1 cellular context compared by ENCODE assay signal in genomic region chr7:113120647-113121046, GRCh38.
A peak's percentile ranks its signal among the peaks of the same experiment; 100 is the strongest.
TF ChIP-seq lines count a peak whose summit lies in the region.

No MANE protein-coding gene starts in this region.

TF ChIP-seq in K562, 482 proteins besides CTCF, POLR2A, EP300 and RAD21 (continues in another document):
- TF ChIP-seq MAX (CRISPR knock-in tag; IDR thresholded peaks at IDR 0.05) (no peak), HMBOX1 (IDR thresholded peaks at IDR 0.05) (no peak; the same call in 1 of the 2 replicates), E4F1 (CRISPR knock-in tag; IDR thresholded peaks at IDR 0.05; ENCODE audit: borderline replicate concordance) (no peak), TEAD4 (IDR thresholded peaks at IDR 0.05; ENCODE audit: low read length) (peak; percentile 44; the same call in 1 of the 2 replicates), TEAD4 (CRISPR knock-in tag; IDR thresholded peaks at IDR 0.05; ENCODE audit: borderline replicate concordance) (no peak), MXD1 (CRISPR knock-in tag; IDR thresholded peaks at IDR 0.05; ENCODE audit: borderline replicate concordance, poor library complexity, severe bottlenecking) (no peak), MGA (IDR thresholded peaks at IDR 0.05) (no peak), ZNF695 (CRISPR knock-in tag; IDR thresholded peaks at IDR 0.05) (no peak), RCOR1 (IDR thresholded peaks at IDR 0.05; ENCODE audit: borderline replicate concordance in 1 of 2, low read depth in 2 of 2, low read length in 2 of 2) (peak in 1 of 2 experiments; percentile 50; a peak in 1 of 4 replicates), MXI1 (IDR thresholded peaks at IDR 0.05; ENCODE audit: low read depth, low read length) (no peak), E2F3 (CRISPR knock-in tag; IDR thresholded peaks at IDR 0.05) (no peak), FOSL1 (tag; conservative IDR thresholded peaks at IDR 0.05) (peak; percentile 68), TSC22D4 (tag; IDR thresholded peaks at IDR 0.05) (no peak), ZNF224 (CRISPR knock-in tag; IDR thresholded peaks at IDR 0.05) (no peak), FOS (IDR thresholded peaks at IDR 0.05; ENCODE audit: extremely low read depth, insufficient read length) (no peak), JUND (IDR thresholded peaks at IDR 0.05; ENCODE audit: borderline replicate concordance, low read depth, low read length) (peak; percentile 76), JUND (tag; IDR thresholded peaks at IDR 0.05; ENCODE audit: borderline replicate concordance, low read depth, low read length) (peak; percentile 66; the same call in 2 of the 3 replicates), ZNF3 (CRISPR knock-in tag; IDR thresholded peaks at IDR 0.05) (no peak), GMEB1 (CRISPR knock-in tag; IDR thresholded peaks at IDR 0.05) (no peak), BRF2 (IDR thresholded peaks at IDR 0.05; ENCODE audit: borderline replicate concordance, insufficient read depth, insufficient read length) (no peak), SMARCA4 (IDR thresholded peaks at IDR 0.05) (0 out of 2 replicates have a peak, but pooled peaks have one; percentile 23), DEAF1 (CRISPR knock-in tag; IDR thresholded peaks at IDR 0.05) (no peak), ZNF589 (CRISPR knock-in tag; IDR thresholded peaks at IDR 0.05; ENCODE audit: low read depth) (no peak), ZNF592 (IDR thresholded peaks at IDR 0.05) (no peak), ZNF717 (CRISPR knock-in tag; IDR thresholded peaks at IDR 0.05) (no peak), ARID1B (IDR thresholded peaks at IDR 0.05) (peak; percentile 37; the same call in 1 of the 2 replicates), JUN (IDR thresholded peaks at IDR 0.05; ENCODE audit: borderline replicate concordance, low read depth, low read length) (peak; percentile 45; the same call in 1 of the 2 replicates), JUN (CRISPR knock-in tag; IDR thresholded peaks at IDR 0.05; ENCODE audit: borderline replicate concordance) (no peak), CTBP1 (IDR thresholded peaks at IDR 0.05; ENCODE audit: borderline replicate concordance) (peak; percentile 55), ZNF384 (IDR thresholded peaks at IDR 0.05; ENCODE audit: low read depth, low read length) (peak; percentile 77), ZNF146 (CRISPR knock-in tag; IDR thresholded peaks at IDR 0.05; ENCODE audit: unreplicated experiment) (no peak)
